ENCODE assay signal across 1 cellular context in genomic region chr3:13846716-13847570, GRCh38.
TF ChIP-seq lines count a peak whose summit lies in the region.

No MANE protein-coding gene starts in this region.

TF ChIP-seq in SK-N-SH treated with all-trans-retinoic acid at 6 μM for 48 hours, 23 proteins besides CTCF, POLR2A, EP300 and RAD21 (continued from another document):
- TF ChIP-seq CSRNP3 (CRISPR knock-in tag; IDR thresholded peaks at IDR 0.05) (no peak), BACH2 (CRISPR knock-in tag; IDR thresholded peaks at IDR 0.05; ENCODE audit: borderline replicate concordance) (no peak), ZNF8 (CRISPR knock-in tag; IDR thresholded peaks at IDR 0.05) (no peak)
